1 cellular context compared by ENCODE assay signal in the genomic region with DNA sequence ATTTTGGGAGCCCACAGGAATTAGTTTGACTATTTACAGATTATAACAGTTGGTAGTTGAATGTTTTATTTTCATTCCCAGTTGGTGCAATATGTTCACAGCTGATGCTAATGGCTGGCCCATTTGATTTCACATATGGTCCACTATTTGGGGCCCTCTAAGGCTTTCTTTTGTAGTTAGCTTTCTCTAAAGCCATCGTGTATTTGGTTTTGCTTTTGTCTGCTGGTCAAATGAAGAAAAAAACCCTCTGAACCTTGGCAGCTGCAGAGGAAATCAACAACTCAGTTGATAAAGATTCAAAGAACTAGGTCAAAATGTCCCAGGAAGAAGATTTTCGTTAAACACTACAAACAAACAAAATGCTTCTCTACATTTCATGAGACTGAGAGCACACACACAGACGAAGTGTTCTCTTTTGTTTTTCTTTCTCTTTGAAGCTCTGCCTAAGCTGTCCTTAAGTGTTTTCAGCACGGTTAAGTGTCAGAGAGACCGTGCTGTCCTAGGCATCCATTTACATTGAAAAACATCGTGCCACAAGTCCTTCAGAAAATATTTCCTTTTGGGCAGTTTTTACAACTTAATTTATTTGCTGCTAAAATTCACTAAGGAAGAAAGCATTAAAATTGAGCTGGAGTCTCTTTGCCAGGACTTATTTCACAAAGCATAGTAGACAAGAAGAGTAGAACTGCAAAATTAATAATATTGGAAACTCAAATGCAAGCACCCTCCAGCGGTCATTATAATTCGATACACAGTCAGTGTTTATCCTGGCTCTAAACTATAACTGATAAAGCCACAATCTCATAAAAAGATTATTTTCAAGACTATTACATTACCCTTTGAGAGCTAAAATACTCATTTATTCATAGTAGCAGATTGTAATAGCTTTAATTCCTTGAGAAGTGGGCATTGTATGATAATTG.
TF ChIP-seq lines count a peak whose summit lies in the region.

No MANE protein-coding gene starts in this region.

TF ChIP-seq in HepG2, 621 proteins besides CTCF, POLR2A, EP300 and RAD21 (continued from another document):
- TF ChIP-seq MAFK (conservative IDR thresholded peaks at IDR 0.05 in 1 of 2, IDR thresholded peaks at IDR 0.05 in 1 of 2; ENCODE audit: low read length in 2 of 2) (no peak), MTF1 (CRISPR knock-in tag; IDR thresholded peaks at IDR 0.05) (no peak)
